ENCODE assay signal across 1 cellular context in the genomic region with DNA sequence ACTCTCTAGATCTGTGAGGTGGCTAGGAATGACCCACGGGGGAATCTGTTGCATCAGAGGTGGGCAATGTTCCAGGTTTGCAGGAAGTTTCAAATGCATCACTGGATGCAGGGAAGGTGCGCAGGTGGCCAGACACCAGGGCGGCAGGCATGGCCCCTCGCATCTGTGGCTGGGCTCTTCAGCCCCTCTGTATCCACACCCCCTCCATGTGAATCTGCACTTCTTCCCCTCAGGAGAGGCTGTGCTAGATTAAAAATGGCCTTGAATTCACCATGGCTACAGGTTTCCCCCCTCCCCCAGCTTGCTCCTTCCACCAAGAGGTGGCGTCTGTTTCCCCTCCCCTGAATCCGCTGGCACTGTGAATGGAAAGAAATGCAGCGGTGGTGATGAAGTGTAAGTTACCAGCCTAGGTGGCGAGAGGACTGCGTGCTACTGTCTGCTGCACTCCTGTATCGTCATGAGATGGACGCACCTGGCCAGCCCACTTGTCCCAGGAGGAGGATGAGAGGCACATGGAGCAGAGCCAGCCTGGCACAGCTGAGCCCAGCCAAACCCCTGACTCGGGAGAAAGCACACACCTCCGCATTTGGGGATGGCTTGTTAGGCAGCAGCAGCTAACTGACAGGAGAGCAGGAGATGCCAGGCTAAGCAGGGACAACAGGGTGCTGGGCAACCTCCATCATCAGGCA.
TF ChIP-seq lines count a peak whose summit lies in the region.

No MANE protein-coding gene starts in this region.

TF ChIP-seq in GM12878, 131 proteins besides CTCF, POLR2A, EP300 and RAD21 (continued from another document):
- TF ChIP-seq, protein P1, sequence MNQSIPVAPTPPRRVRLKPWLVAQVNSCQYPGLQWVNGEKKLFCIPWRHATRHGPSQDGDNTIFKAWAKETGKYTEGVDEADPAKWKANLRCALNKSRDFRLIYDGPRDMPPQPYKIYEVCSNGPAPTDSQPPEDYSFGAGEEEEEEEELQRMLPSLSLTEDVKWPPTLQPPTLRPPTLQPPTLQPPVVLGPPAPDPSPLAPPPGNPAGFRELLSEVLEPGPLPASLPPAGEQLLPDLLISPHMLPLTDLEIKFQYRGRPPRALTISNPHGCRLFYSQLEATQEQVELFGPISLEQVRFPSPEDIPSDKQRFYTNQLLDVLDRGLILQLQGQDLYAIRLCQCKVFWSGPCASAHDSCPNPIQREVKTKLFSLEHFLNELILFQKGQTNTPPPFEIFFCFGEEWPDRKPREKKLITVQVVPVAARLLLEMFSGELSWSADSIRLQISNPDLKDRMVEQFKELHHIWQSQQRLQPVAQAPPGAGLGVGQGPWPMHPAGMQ (IDR thresholded peaks at IDR 0.05; ENCODE audit: borderline replicate concordance), result no peak
- TF ChIP-seq ZNF274 (IDR thresholded peaks at IDR 0.05; ENCODE audit: insufficient read depth, insufficient read length) (no peak), HDAC2 (IDR thresholded peaks at IDR 0.05) (no peak), MYC (IDR thresholded peaks at IDR 0.05; ENCODE audit: insufficient read depth, insufficient read length, insufficient replicate concordance, low read length, severe bottlenecking) (no peak), BMI1 (IDR thresholded peaks at IDR 0.05; ENCODE audit: borderline replicate concordance) (no peak), YBX1 (IDR thresholded peaks at IDR 0.05) (no peak), KLF5 (IDR thresholded peaks at IDR 0.05; ENCODE audit: partially characterized antibody) (no peak), TCF12 (IDR thresholded peaks at IDR 0.05; ENCODE audit: low read depth, low read length) (no peak), CREM (IDR thresholded peaks at IDR 0.05; ENCODE audit: low read depth) (no peak), ELK1 (IDR thresholded peaks at IDR 0.05; ENCODE audit: low read depth, low read length) (no peak), RBBP5 (conservative IDR thresholded peaks at IDR 0.05) (no peak), PRDM15 (CRISPR knock-in tag; IDR thresholded peaks at IDR 0.05) (no peak), LARP7 (IDR thresholded peaks at IDR 0.05) (no peak), ZNF24 (IDR thresholded peaks at IDR 0.05) (no peak), NR2C1 (IDR thresholded peaks at IDR 0.05) (no peak)
